In the genomic region with DNA sequence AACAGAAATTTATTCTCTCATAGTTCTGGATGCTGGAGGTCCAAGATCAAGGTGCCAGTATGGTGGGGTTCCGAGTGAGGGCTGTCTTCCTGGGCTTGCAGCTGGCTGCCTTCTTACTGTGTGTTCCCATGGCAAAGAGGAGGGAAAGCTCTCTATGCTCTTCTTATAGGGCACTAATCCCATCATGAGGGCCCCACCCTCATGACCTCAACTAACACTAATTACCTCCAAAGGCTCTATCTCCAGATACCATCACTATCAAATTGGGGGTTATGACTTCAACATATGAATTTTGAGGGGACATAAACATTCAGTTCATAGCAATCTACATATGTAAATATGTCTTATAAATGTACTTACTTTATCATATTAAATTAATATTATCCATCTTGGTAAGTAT, we compare ENCODE assay signal across 1 cellular context.
TF ChIP-seq lines count a peak whose summit lies in the region.

No MANE protein-coding gene starts in this region.

TF ChIP-seq in HepG2, 621 proteins besides CTCF, POLR2A, EP300 and RAD21:
- TF ChIP-seq AHR (CRISPR knock-in tag; IDR thresholded peaks at IDR 0.05), result no peak
- TF ChIP-seq CHD4 (IDR thresholded peaks at IDR 0.05; ENCODE audit: borderline replicate concordance, low read length), result no peak
- TF ChIP-seq MBD4 (IDR thresholded peaks at IDR 0.05; ENCODE audit: borderline replicate concordance, low read length), result no peak
- TF ChIP-seq, protein P1, sequence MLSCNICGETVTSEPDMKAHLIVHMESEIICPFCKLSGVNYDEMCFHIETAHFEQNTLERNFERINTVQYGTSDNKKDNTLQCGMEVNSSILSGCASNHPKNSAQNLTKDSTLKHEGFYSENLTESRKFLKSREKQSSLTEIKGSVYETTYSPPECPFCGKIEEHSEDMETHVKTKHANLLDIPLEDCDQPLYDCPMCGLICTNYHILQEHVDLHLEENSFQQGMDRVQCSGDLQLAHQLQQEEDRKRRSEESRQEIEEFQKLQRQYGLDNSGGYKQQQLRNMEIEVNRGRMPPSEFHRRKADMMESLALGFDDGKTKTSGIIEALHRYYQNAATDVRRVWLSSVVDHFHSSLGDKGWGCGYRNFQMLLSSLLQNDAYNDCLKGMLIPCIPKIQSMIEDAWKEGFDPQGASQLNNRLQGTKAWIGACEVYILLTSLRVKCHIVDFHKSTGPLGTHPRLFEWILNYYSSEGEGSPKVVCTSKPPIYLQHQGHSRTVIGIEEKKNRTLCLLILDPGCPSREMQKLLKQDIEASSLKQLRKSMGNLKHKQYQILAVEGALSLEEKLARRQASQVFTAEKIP (CRISPR knock-in tag; IDR thresholded peaks at IDR 0.05; ENCODE audit: borderline replicate concordance), result no peak
- no peak for TF ChIP-seq ZFP37 (CRISPR knock-in tag; IDR thresholded peaks at IDR 0.05; ENCODE audit: borderline replicate concordance)
- TF ChIP-seq ZNF264 (CRISPR knock-in tag; IDR thresholded peaks at IDR 0.05), result peak; percentile 100
- TF ChIP-seq SP4 (CRISPR knock-in tag; IDR thresholded peaks at IDR 0.05), result no peak
- TF ChIP-seq, protein P2, sequence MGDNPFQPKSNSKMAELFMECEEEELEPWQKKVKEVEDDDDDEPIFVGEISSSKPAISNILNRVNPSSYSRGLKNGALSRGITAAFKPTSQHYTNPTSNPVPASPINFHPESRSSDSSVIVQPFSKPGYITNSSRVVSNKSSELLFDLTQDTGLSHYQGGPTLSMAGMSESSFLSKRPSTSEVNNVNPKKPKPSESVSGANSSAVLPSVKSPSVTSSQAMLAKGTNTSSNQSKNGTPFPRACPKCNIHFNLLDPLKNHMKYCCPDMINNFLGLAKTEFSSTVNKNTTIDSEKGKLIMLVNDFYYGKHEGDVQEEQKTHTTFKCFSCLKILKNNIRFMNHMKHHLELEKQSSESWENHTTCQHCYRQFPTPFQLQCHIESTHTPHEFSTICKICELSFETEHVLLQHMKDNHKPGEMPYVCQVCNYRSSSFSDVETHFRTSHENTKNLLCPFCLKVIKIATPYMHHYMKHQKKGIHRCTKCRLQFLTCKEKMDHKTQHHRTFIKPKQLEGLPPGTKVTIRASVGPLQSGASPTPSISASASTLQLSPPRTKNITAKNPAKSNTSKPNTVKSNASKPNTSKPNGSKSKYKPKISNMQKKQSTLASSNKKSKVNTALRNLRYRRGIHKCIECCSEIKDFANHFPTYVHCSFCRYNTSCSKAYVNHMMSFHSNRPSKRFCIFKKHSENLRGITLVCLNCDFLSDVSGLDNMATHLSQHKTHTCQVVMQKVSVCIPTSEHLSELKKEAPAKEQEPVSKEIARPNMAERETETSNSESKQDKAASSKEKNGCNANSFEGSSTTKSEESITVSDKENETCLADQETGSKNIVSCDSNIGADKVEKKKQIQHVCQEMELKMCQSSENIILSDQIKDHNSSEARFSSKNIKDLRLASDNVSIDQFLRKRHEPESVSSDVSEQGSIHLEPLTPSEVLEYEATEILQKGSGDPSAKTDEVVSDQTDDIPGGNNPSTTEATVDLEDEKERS (CRISPR knock-in tag; IDR thresholded peaks at IDR 0.05), result 0 out of 2 replicates have a peak, but pooled peaks have one; percentile 58
TF ChIP-seq in HepG2: peak in this region for 2.
